In genomic region chr3:10815487-10815886, GRCh38 we compare ENCODE assay signal across 1 cellular context.
TF ChIP-seq lines count a peak whose summit lies in the region.

No MANE protein-coding gene starts in this region.

TF ChIP-seq in HepG2, 621 proteins besides CTCF, POLR2A, EP300 and RAD21:
- TF ChIP-seq ZC3H4 (CRISPR knock-in tag; IDR thresholded peaks at IDR 0.05; ENCODE audit: borderline replicate concordance) (peak; percentile 75; the same call in 1 of the 2 replicates), ATRX (CRISPR knock-in tag; IDR thresholded peaks at IDR 0.05; ENCODE audit: borderline replicate concordance) (no peak), ZNF790 (CRISPR knock-in tag; IDR thresholded peaks at IDR 0.05; ENCODE audit: borderline replicate concordance) (no peak), ZSCAN22 (CRISPR knock-in tag; IDR thresholded peaks at IDR 0.05) (no peak), GATAD1 (CRISPR knock-in tag; IDR thresholded peaks at IDR 0.05) (no peak), ZNF558 (CRISPR knock-in tag; IDR thresholded peaks at IDR 0.05; ENCODE audit: borderline replicate concordance) (no peak), HDAC2 (CRISPR knock-in tag; IDR thresholded peaks at IDR 0.05) (0 out of 2 replicates have a peak, but pooled peaks have one; percentile 13)
- TF ChIP-seq, protein P1, sequence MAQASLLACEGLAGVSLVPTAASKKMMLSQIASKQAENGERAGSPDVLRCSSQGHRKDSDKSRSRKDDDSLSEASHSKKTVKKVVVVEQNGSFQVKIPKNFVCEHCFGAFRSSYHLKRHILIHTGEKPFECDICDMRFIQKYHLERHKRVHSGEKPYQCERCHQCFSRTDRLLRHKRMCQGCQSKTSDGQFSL (CRISPR knock-in tag; IDR thresholded peaks at IDR 0.05), result 0 out of 2 replicates have a peak, but pooled peaks have one; percentile 9
- TF ChIP-seq, protein P2, sequence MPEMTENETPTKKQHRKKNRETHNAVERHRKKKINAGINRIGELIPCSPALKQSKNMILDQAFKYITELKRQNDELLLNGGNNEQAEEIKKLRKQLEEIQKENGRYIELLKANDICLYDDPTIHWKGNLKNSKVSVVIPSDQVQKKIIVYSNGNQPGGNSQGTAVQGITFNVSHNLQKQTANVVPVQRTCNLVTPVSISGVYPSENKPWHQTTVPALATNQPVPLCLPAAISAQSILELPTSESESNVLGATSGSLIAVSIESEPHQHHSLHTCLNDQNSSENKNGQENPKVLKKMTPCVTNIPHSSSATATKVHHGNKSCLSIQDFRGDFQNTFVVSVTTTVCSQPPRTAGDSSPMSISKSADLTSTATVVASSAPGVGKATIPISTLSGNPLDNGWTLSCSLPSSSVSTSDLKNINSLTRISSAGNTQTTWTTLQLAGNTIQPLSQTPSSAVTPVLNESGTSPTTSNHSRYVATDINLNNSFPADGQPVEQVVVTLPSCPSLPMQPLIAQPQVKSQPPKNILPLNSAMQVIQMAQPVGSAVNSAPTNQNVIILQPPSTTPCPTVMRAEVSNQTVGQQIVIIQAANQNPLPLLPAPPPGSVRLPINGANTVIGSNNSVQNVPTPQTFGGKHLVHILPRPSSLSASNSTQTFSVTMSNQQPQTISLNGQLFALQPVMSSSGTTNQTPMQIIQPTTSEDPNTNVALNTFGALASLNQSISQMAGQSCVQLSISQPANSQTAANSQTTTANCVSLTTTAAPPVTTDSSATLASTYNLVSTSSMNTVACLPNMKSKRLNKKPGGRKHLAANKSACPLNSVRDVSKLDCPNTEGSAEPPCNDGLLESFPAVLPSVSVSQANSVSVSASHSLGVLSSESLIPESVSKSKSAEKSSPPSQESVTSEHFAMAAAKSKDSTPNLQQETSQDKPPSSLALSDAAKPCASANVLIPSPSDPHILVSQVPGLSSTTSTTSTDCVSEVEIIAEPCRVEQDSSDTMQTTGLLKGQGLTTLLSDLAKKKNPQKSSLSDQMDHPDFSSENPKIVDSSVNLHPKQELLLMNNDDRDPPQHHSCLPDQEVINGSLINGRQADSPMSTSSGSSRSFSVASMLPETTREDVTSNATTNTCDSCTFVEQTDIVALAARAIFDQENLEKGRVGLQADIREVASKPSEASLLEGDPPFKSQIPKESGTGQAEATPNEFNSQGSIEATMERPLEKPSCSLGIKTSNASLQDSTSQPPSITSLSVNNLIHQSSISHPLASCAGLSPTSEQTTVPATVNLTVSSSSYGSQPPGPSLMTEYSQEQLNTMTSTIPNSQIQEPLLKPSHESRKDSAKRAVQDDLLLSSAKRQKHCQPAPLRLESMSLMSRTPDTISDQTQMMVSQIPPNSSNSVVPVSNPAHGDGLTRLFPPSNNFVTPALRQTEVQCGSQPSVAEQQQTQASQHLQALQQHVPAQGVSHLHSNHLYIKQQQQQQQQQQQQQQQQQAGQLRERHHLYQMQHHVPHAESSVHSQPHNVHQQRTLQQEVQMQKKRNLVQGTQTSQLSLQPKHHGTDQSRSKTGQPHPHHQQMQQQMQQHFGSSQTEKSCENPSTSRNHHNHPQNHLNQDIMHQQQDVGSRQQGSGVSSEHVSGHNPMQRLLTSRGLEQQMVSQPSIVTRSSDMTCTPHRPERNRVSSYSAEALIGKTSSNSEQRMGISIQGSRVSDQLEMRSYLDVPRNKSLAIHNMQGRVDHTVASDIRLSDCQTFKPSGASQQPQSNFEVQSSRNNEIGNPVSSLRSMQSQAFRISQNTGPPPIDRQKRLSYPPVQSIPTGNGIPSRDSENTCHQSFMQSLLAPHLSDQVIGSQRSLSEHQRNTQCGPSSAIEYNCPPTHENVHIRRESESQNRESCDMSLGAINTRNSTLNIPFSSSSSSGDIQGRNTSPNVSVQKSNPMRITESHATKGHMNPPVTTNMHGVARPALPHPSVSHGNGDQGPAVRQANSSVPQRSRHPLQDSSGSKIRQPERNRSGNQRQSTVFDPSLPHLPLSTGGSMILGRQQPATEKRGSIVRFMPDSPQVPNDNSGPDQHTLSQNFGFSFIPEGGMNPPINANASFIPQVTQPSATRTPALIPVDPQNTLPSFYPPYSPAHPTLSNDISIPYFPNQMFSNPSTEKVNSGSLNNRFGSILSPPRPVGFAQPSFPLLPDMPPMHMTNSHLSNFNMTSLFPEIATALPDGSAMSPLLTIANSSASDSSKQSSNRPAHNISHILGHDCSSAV (CRISPR knock-in tag; IDR thresholded peaks at IDR 0.05; ENCODE audit: borderline replicate concordance), result no peak
